9 cellular contexts compared by ENCODE assay signal in the genomic region with DNA sequence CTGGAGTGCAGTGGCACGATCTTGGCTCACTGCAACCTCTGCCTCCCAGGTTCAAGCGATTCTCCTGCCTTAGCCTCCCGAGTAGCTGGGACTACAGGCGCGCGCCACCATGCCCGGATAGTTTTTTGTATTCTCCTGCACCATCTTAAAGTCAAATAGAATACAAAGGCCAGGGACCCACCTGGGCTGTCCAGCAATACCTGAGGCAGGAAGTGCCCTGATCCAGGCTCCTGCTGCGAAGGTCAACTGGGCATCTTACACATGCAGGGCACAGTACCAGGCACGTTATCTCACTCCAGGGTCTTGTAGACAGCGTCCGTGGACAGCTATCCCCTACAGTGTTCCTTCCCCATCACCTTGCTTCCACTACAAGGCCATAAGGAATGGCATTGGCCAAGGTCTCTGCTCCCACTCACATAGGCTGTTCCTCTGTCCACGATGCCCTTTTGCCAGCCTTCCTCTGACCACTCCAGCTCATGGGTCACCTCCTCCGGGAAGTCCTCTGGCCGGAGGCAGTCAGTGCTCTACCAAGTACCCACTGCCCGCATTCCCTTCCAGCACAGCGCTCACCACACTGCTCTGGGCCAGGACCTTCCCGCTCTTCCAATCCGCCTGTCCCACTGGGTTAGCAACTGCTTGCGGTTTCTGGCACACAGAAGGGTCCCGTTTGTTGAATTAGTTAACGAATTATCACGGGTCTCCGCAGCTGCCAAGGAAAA. TPM values are rescaled to one million over a fixed set of nuclear protein-coding genes. Genes with fewer than 3 reads are reported as not detected.
DNase-seq lines count a peak whose midpoint lies in the region; ATAC-seq, FAIRE-seq and TF ChIP-seq lines count a peak whose summit lies in the region.
"Had no signal": no experiment of that assay in that cellular context is flagged by ENCODE, and none has a peak within 500 bp of the region (broad histone marks: within the 10 kb centered on the region; RNA-seq: fewer than 3 reads in every experiment).

No MANE protein-coding gene starts in this region.

- H3K4me1 ChIP-seq in Caco-2: peaks cover 5% of the 10 kb centered on the region; the same call in 1 of the 2 replicates
- peaks cover 0 to 26% (median 7%) of the 10 kb centered on the region in 3 donors for H3K4me1 ChIP-seq in pancreas

- H3K27ac Mint-ChIP-seq in Caco-2 (ENCODE audit: unreplicated experiment): peak overlapping the region; percentile 44

- no peaks in the 10 kb centered on the region for H3K36me3 Mint-ChIP-seq in Caco-2 (ENCODE audit: insufficient read depth, unreplicated experiment)

- no peak for FAIRE-seq in pancreas (lab: Jason Lieb, UNC)

- ATAC-seq in pancreas (peak; percentile 14 to 44 (median 32)), GM19397 (IDR thresholded peaks at IDR 0.05; ENCODE audit: unreplicated experiment) (no peak), HG03442 (IDR thresholded peaks at IDR 0.05; ENCODE audit: unreplicated experiment) (no peak), HG02885 (IDR thresholded peaks at IDR 0.05; ENCODE audit: poor library complexity, unreplicated experiment) (no peak)

- TSS peak; percentile 34 for BruUV-seq in Caco-2 (replicated peaks; lab: Mats Ljungman, UMichigan)

- POLR2A ChIA-PET in Caco-2 (lab: Charles Lee): interaction anchor here (0.6 to 1.7 kb wide), 4 partner anchors 24 to 141 kb away, joined by 3 to 17 read pairs (median 8); a partner anchor contains a TSS

- no peaks in the 10 kb centered on the region for H3K36me3 ChIP-seq in Caco-2 (ENCODE audit: control insufficient read depth, insufficient read depth, low read length)
- H3K36me3 ChIP-seq in SK-N-MC (ENCODE audit: insufficient read depth, low read length): no peaks in the 10 kb centered on the region
- no peaks in the 10 kb centered on the region for H3K36me3 ChIP-seq in pancreas
- H3K36me3 ChIP-seq: adrenal gland had no signal

- CTCF ChIA-PET in Caco-2 (lab: Charles Lee): interaction anchor here (1.0 to 2.6 kb wide), 4 partner anchors 10 to 274 kb away, joined by 5 to 23 read pairs (median 6); no protein-coding TSS in a partner anchor

- H3K27me3 ChIP-seq in Caco-2 (replicated peaks; ENCODE audit: control insufficient read depth, insufficient read depth, low read length): no peaks in the 10 kb centered on the region
- no peaks in the 10 kb centered on the region for H3K27me3 ChIP-seq in pancreas
- H3K27me3 ChIP-seq: adrenal gland had no signal

- H3K9me3 ChIP-seq in Caco-2: no peaks in the 10 kb centered on the region
- H3K9me3 ChIP-seq in SK-N-MC (ENCODE audit: low read depth, low read length): no peaks in the 10 kb centered on the region
- no peaks in the 10 kb centered on the region for H3K9me3 ChIP-seq in pancreas
- H3K9me3 ChIP-seq: adrenal gland had no signal

- H3K4me1 Mint-ChIP-seq in Caco-2 (ENCODE audit: low read depth, unreplicated experiment): peaks cover 5% of the 10 kb centered on the region

- H3K27ac ChIP-seq in SK-N-MC (no peak overlapping the region), pancreas (peak overlapping the region; percentile 78 to 96 (median 91))

- no peaks in the 10 kb centered on the region for H3K27me3 Mint-ChIP-seq in Caco-2 (ENCODE audit: insufficient read depth, unreplicated experiment)

- DNase-seq in Caco-2 (peak in 1 of 2 experiments; percentile 22), SK-N-MC (ENCODE audit: low read depth, low spot score) (no peak), foreskin fibroblast (peak in 1 of 2 donors; percentile 31), pancreas (peak in 4 of 6 donors; percentile 37 to 70 (median 48)), SIG-M5 (lab: John Stamatoyannopoulos, UW) (no peak)

- H3K4me3 ChIP-seq in Caco-2 (ENCODE audit: low read depth, low read length) (peak overlapping the region; percentile 59), SK-N-MC (peak overlapping the region; percentile 74), foreskin fibroblast (ENCODE audit: low read depth in 1 of 2, low read length in 2 of 2) (peak overlapping the region; percentile 56 to 77), pancreas (peak overlapping the region; percentile 30 to 68 (median 49))

- peak overlapping the region; percentile 77 for H3K4me3 Mint-ChIP-seq in Caco-2 (ENCODE audit: unreplicated experiment)

- H3K9ac ChIP-seq in SK-N-MC (ENCODE audit: insufficient read length): no peak overlapping the region

- no peaks in the 10 kb centered on the region for H3K9me3 Mint-ChIP-seq in Caco-2 (ENCODE audit: unreplicated experiment)

- no peak for TF ChIP-seq CTCF in Caco-2 (IDR thresholded peaks at IDR 0.05; ENCODE audit: insufficient read depth in 1 of 2, low read depth in 1 of 2, low read length in 1 of 2, severe bottlenecking in 1 of 2, unreplicated experiment in 1 of 2)
- TF ChIP-seq CTCF in foreskin fibroblast (IDR thresholded peaks at IDR 0.05; ENCODE audit: low read depth, low read length): no peak
- TF ChIP-seq CTCF in pancreas (IDR thresholded peaks at IDR 0.05): no peak

- intact Hi-C loops in Caco-2 (cut with micrococcal nuclease; ENCODE audit: unreplicated experiment): loop anchor here (1.0 to 5.0 kb wide), 4 partner anchors 36 to 141 kb away; a partner anchor contains a TSS
- intact Hi-C loops in pancreas (cut with DNase I): no loop called here

- 32 to 37% methylated on average over 23 of the region's 23 CpGs for WGBS in pancreas, 2 donors

RNA-seq across cellular contexts. Expression of a gene that starts 1.0 kb away (rescaled TPM):
- total RNA-seq in Caco-2 (2022): 41.0 and 42.3 TPM in 2 replicates
- total RNA-seq in pancreas: 10 to 100 TPM; 52.8 to 85.7 (median 64.3) TPM
- polyA plus RNA-seq in pancreas: 10 to 100 TPM; 28.3 to 34.7 TPM

RNA-seq across cellular contexts. Expression of a gene that starts 30.8 kb away (rescaled TPM):
- total RNA-seq in Caco-2 (2022): not detected in 2 replicates
- total RNA-seq in pancreas: 1 to 10 TPM in 5 of 6 donors, under 1 TPM in 1; 0.83 to 6.6 (median 1.9) TPM
- 10 to 100 TPM in 1 of 2 donors, 1 to 10 TPM in 1; 3.3 to 10.7 TPM for polyA plus RNA-seq in pancreas

Comparison
In these comparisons a context has a peak if more than half of its experiments do, and no peak if none do; other contexts are left out.
1. DNase-seq: peak in pancreas (4 of 6); none in SK-N-MC (single experiment) and SIG-M5 (single experiment).
2. ATAC-seq: peak in pancreas (4 of 4); none in GM19397 (single experiment), HG03442 (single experiment) and HG02885 (single experiment).
3. Peak in every context shown above with its lines, with median percentiles within 50 percentile points of each other: H3K4me3 ChIP-seq.